ENCODE assay signal across 12 cellular contexts in the genomic region with DNA sequence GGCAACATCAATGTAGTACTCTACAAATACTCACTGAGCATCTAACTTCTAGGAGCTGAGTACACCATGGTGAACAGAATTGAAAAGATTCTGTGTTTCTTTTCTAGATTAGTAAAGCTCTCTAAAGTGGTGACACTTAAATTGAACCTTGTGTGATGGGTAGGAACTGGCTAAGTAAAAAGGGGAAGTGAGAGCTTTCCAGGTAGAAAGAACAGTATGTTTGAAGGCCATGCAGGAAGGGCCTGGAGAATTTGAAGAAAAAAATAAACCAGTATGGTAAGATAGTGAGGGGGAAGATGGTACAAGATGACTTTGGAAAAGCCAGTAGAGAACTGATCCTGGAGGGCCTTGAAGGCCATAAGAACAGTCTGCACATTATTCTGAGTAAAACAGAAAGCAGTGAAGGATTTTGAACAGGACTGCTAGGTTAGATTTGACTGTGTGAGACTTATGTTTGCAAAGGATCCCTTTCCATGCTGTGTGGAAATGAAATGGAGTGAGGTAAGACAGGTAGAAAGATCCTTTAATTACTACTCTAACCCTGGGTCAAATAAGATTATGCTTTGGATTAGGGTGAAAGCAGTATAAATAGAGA. TPM values are rescaled to one million over a fixed set of nuclear protein-coding genes. Genes with fewer than 3 reads are reported as not detected.
DNase-seq lines count a peak whose midpoint lies in the region; ATAC-seq and TF ChIP-seq lines count a peak whose summit lies in the region.
"Had no signal": no experiment of that assay in that cellular context is flagged by ENCODE, and none has a peak within 500 bp of the region (broad histone marks: within the 10 kb centered on the region; RNA-seq: fewer than 3 reads in every experiment).

No MANE protein-coding gene starts in this region.

- no peaks in the 10 kb centered on the region for H3K4me1 Mint-ChIP-seq in activated T-cell treated with anti-CD3 and anti-CD28 coated beads, Interleukin-2, amount 50 U/mL, for 72 hours (ENCODE audit: low read depth)
- H3K4me1 Mint-ChIP-seq in activated naive CD8-positive, alpha-beta T cell treated with anti-CD3 and anti-CD28 coated beads, Interleukin-2, amount 50 U/mL, for 24 hours, result no peaks in the 10 kb centered on the region
- H3K4me1 Mint-ChIP-seq: stimulated activated effector memory CD8-positive, alpha-beta T cell treated with anti-CD3 and anti-CD28 coated beads, Interleukin-12 subunit alpha, Interleukin-12 subunit beta, amount 100 ng/mL, for 72 hours had no signal

- peaks cover 0 to 1% of the 10 kb centered on the region in 2 donors for H3K36me3 Mint-ChIP-seq in activated T-cell treated with anti-CD3 and anti-CD28 coated beads, Interleukin-2, amount 50 U/mL, for 72 hours (ENCODE audit: insufficient read depth in 2 of 2)
- peaks cover 4% of the 10 kb centered on the region for H3K36me3 Mint-ChIP-seq in activated naive CD8-positive, alpha-beta T cell treated with anti-CD3 and anti-CD28 coated beads, Interleukin-2, amount 50 U/mL, for 24 hours (ENCODE audit: low read depth)
- H3K36me3 Mint-ChIP-seq: stimulated activated effector memory CD8-positive, alpha-beta T cell treated with anti-CD3 and anti-CD28 coated beads, Interleukin-12 subunit alpha, Interleukin-12 subunit beta, amount 100 ng/mL, for 72 hours had no signal

- H3K4me3 ChIP-seq in thoracic aorta, result no peak overlapping the region
- H3K4me3 ChIP-seq: left lung had no signal

- peak in 1 of 2 donors; percentile 17 for ATAC-seq in activated T-cell treated with anti-CD3 and anti-CD28 coated beads, Interleukin-2, amount 50 U/mL, for 72 hours (replicated peaks in 1 of 2)
- ATAC-seq in HG02678 (IDR thresholded peaks at IDR 0.05; ENCODE audit: unreplicated experiment) (peak; percentile 82), HG03457 (IDR thresholded peaks at IDR 0.05; ENCODE audit: unreplicated experiment) (peak; percentile 44), thoracic aorta (ENCODE audit: insufficient number of reproducible peaks, low FRiP score, low read depth) (peak; percentile 35)
- no peak for ATAC-seq in activated naive CD8-positive, alpha-beta T cell treated with anti-CD3 and anti-CD28 coated beads, Interleukin-2, amount 50 U/mL, for 24 hours
- ATAC-seq: left lung; stimulated activated effector memory CD8-positive, alpha-beta T cell treated with anti-CD3 and anti-CD28 coated beads, Interleukin-12 subunit alpha, Interleukin-12 subunit beta, amount 100 ng/mL, for 72 hours had no signal

- H3K4me1 ChIP-seq in thoracic aorta (ENCODE audit: control insufficient read depth in 1 of 2, low read depth in 2 of 2), result no peaks in the 10 kb centered on the region
- H3K4me1 ChIP-seq: left lung had no signal

- no peaks in the 10 kb centered on the region for H3K27me3 Mint-ChIP-seq in activated T-cell treated with anti-CD3 and anti-CD28 coated beads, Interleukin-2, amount 50 U/mL, for 72 hours (ENCODE audit: low read depth)
- no peaks in the 10 kb centered on the region for H3K27me3 Mint-ChIP-seq in activated naive CD8-positive, alpha-beta T cell treated with anti-CD3 and anti-CD28 coated beads, Interleukin-2, amount 50 U/mL, for 24 hours

- no peak for DNase-seq in activated T-cell treated with anti-CD3 and anti-CD28 coated beads, Interleukin-2, amount 50 U/mL, for 72 hours
- no peak for DNase-seq in activated T-cell treated with anti-CD3 and anti-CD28 coated beads, Interleukin-2, amount 50 U/mL, for 1 hour
- DNase-seq in thoracic aorta (ENCODE audit: low spot score) (no peak), NCI-H526 (lab: John Stamatoyannopoulos, UW) (no peak), NCI-H1417 (lab: John Stamatoyannopoulos, UW) (no peak)
- no peak for DNase-seq in activated naive CD8-positive, alpha-beta T cell treated with anti-CD3 and anti-CD28 coated beads, Interleukin-2, amount 50 U/mL, for 24 hours
- DNase-seq: left lung, NCI-H187 treated with DMSO at 0.1 percent for 48 hours, T-helper 9 cell had no signal

- H3K27ac ChIP-seq in thoracic aorta, result no peak overlapping the region
- H3K27ac ChIP-seq: left lung had no signal

- peak overlapping the region; percentile 17 for H3K27ac Mint-ChIP-seq in activated T-cell treated with anti-CD3 and anti-CD28 coated beads, Interleukin-2, amount 50 U/mL, for 72 hours
- no peak overlapping the region for H3K27ac Mint-ChIP-seq in activated naive CD8-positive, alpha-beta T cell treated with anti-CD3 and anti-CD28 coated beads, Interleukin-2, amount 50 U/mL, for 24 hours
- H3K27ac Mint-ChIP-seq: stimulated activated effector memory CD8-positive, alpha-beta T cell treated with anti-CD3 and anti-CD28 coated beads, Interleukin-12 subunit alpha, Interleukin-12 subunit beta, amount 100 ng/mL, for 72 hours had no signal

- H3K4me3 Mint-ChIP-seq in activated T-cell treated with anti-CD3 and anti-CD28 coated beads, Interleukin-2, amount 50 U/mL, for 72 hours, result no peak overlapping the region
- no peak overlapping the region for H3K4me3 Mint-ChIP-seq in activated naive CD8-positive, alpha-beta T cell treated with anti-CD3 and anti-CD28 coated beads, Interleukin-2, amount 50 U/mL, for 24 hours
- H3K4me3 Mint-ChIP-seq: stimulated activated effector memory CD8-positive, alpha-beta T cell treated with anti-CD3 and anti-CD28 coated beads, Interleukin-12 subunit alpha, Interleukin-12 subunit beta, amount 100 ng/mL, for 72 hours had no signal

- no peak for TF ChIP-seq CTCF in thoracic aorta (IDR thresholded peaks at IDR 0.05)

- H3K9me3 Mint-ChIP-seq in activated T-cell treated with anti-CD3 and anti-CD28 coated beads, Interleukin-2, amount 50 U/mL, for 72 hours, result no peaks in the 10 kb centered on the region
- H3K9me3 Mint-ChIP-seq in activated naive CD8-positive, alpha-beta T cell treated with anti-CD3 and anti-CD28 coated beads, Interleukin-2, amount 50 U/mL, for 24 hours, result no peaks in the 10 kb centered on the region
- H3K9me3 Mint-ChIP-seq: stimulated activated effector memory CD8-positive, alpha-beta T cell treated with anti-CD3 and anti-CD28 coated beads, Interleukin-12 subunit alpha, Interleukin-12 subunit beta, amount 100 ng/mL, for 72 hours had no signal

- no peaks in the 10 kb centered on the region for H3K9me3 ChIP-seq in thoracic aorta
- H3K9me3 ChIP-seq: left lung had no signal

- H3K36me3 ChIP-seq in thoracic aorta, result no peaks in the 10 kb centered on the region

- H3K27me3 ChIP-seq in thoracic aorta (replicated peaks; ENCODE audit: insufficient read depth), result no peaks in the 10 kb centered on the region
- H3K27me3 ChIP-seq: left lung had no signal

RNA-seq across cellular contexts. Expression of gene UBQLN1, which starts 46.7 kb away (rescaled TPM):
- 10 to 100 TPM; 79.0 to 80.5 TPM for total RNA-seq in activated T-cell treated with anti-CD3 and anti-CD28 coated beads, Interleukin-2, amount 50 U/mL, for 72 hours
- total RNA-seq in thoracic aorta, result 100 to 1,000 TPM in 1 of 2 donors, 10 to 100 TPM in 1; 88.1 to 107 TPM
